Comparison of ENCODE assay signal across 1 cellular context in genomic region chr22:22752556-22753477, GRCh38.
TF ChIP-seq lines count a peak whose summit lies in the region.

No MANE protein-coding gene starts in this region.

TF ChIP-seq in GM23338, 12 proteins besides CTCF, POLR2A, EP300 and RAD21 (continued from another document):
- TF ChIP-seq, protein P1, sequence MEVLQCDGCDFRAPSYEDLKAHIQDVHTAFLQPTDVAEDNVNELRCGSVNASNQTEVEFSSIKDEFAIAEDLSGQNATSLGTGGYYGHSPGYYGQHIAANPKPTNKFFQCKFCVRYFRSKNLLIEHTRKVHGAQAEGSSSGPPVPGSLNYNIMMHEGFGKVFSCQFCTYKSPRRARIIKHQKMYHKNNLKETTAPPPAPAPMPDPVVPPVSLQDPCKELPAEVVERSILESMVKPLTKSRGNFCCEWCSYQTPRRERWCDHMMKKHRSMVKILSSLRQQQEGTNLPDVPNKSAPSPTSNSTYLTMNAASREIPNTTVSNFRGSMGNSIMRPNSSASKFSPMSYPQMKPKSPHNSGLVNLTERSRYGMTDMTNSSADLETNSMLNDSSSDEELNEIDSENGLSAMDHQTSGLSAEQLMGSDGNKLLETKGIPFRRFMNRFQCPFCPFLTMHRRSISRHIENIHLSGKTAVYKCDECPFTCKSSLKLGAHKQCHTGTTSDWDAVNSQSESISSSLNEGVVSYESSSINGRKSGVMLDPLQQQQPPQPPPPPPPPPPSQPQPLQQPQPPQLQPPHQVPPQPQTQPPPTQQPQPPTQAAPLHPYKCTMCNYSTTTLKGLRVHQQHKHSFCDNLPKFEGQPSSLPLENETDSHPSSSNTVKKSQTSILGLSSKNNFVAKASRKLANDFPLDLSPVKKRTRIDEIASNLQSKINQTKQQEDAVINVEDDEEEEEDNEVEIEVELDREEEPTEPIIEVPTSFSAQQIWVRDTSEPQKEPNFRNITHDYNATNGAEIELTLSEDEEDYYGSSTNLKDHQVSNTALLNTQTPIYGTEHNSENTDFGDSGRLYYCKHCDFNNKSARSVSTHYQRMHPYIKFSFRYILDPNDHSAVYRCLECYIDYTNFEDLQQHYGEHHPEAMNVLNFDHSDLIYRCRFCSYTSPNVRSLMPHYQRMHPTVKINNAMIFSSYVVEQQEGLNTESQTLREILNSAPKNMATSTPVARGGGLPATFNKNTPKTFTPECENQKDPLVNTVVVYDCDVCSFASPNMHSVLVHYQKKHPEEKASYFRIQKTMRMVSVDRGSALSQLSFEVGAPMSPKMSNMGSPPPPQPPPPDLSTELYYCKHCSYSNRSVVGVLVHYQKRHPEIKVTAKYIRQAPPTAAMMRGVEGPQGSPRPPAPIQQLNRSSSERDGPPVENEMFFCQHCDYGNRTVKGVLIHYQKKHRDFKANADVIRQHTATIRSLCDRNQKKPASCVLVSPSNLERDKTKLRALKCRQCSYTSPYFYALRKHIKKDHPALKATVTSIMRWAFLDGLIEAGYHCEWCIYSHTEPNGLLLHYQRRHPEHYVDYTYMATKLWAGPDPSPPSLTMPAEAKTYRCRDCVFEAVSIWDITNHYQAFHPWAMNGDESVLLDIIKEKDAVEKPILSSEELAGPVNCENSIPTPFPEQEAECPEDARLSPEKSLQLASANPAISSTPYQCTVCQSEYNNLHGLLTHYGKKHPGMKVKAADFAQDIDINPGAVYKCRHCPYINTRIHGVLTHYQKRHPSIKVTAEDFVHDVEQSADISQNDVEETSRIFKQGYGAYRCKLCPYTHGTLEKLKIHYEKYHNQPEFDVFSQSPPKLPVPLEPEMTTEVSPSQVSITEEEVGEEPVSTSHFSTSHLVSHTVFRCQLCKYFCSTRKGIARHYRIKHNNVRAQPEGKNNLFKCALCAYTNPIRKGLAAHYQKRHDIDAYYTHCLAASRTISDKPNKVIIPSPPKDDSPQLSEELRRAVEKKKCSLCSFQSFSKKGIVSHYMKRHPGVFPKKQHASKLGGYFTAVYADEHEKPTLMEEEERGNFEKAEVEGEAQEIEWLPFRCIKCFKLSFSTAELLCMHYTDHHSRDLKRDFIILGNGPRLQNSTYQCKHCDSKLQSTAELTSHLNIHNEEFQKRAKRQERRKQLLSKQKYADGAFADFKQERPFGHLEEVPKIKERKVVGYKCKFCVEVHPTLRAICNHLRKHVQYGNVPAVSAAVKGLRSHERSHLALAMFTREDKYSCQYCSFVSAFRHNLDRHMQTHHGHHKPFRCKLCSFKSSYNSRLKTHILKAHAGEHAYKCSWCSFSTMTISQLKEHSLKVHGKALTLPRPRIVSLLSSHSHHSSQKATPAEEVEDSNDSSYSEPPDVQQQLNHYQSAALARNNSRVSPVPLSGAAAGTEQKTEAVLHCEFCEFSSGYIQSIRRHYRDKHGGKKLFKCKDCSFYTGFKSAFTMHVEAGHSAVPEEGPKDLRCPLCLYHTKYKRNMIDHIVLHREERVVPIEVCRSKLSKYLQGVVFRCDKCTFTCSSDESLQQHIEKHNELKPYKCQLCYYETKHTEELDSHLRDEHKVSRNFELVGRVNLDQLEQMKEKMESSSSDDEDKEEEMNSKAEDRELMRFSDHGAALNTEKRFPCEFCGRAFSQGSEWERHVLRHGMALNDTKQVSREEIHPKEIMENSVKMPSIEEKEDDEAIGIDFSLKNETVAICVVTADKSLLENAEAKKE (CRISPR knock-in tag; IDR thresholded peaks at IDR 0.05): no peak
- TF ChIP-seq, protein P2, sequence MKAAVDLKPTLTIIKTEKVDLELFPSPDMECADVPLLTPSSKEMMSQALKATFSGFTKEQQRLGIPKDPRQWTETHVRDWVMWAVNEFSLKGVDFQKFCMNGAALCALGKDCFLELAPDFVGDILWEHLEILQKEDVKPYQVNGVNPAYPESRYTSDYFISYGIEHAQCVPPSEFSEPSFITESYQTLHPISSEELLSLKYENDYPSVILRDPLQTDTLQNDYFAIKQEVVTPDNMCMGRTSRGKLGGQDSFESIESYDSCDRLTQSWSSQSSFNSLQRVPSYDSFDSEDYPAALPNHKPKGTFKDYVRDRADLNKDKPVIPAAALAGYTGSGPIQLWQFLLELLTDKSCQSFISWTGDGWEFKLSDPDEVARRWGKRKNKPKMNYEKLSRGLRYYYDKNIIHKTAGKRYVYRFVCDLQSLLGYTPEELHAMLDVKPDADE (IDR thresholded peaks at IDR 0.05): no peak
